ENCODE assay signal across 15 cellular contexts in the genomic region with DNA sequence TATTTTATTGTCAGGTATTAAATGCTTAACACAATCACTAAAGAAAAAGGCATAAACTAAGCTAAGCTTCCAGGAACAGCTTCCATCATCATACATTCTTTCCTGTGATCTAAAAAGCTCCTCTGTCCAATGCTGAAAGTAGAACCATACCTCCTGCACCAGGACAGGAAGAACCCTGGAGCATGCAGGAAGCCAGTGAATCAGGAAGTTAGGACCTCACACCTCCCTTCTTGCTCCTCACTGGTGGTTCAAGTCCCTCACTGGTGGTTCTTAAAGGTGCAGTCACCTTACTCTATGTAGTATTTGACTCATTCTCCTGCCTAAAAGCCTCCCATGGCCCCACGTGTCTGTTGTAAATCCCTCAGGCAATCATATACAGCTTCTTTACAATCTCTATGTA.
DNase-seq lines count a peak whose midpoint lies in the region; ATAC-seq and TF ChIP-seq lines count a peak whose summit lies in the region.
"Had no signal": no experiment of that assay in that cellular context is flagged by ENCODE, and none has a peak within 500 bp of the region (broad histone marks: within the 10 kb centered on the region; RNA-seq: fewer than 3 reads in every experiment).

No MANE protein-coding gene starts in this region.

- peak; percentile 74 for ATAC-seq in esophagus mucosa
- ATAC-seq: A549; CD8-positive, alpha-beta T cell had no signal

- H3K27ac ChIP-seq in OCI-LY3 (ENCODE audit: low read length) (no peak overlapping the region), trophoblast cell (ENCODE audit: low read depth, low read length) (no peak overlapping the region), left ventricle myocardium inferior (replicated peaks) (no peak overlapping the region)
- H3K27ac ChIP-seq: A549 had no signal

- no peaks in the 10 kb centered on the region for H4K20me1 ChIP-seq in OCI-LY3 (ENCODE audit: insufficient read depth, low read length)

- H3K4me2 ChIP-seq in OCI-LY3 (ENCODE audit: low read length) (no peak overlapping the region), trophoblast cell (ENCODE audit: low read length) (no peak overlapping the region)
- H3K4me2 ChIP-seq: A549 had no signal

- no peaks in the 10 kb centered on the region for H3K4me1 ChIP-seq in OCI-LY3 (ENCODE audit: low read length)
- no peaks in the 10 kb centered on the region for H3K4me1 ChIP-seq in trophoblast cell (ENCODE audit: control insufficient read depth in 1 of 2, insufficient read depth in 2 of 2, low read length in 2 of 2)
- no peaks in the 10 kb centered on the region for H3K4me1 ChIP-seq in left ventricle myocardium inferior
- H3K4me1 ChIP-seq in BE2C, result no peaks in the 10 kb centered on the region
- H3K4me1 ChIP-seq: A549 had no signal

- no peaks in the 10 kb centered on the region for H3K36me3 ChIP-seq in OCI-LY3 (replicated peaks; ENCODE audit: low read depth, low read length)
- H3K36me3 ChIP-seq in trophoblast cell (ENCODE audit: control insufficient read depth in 1 of 2, insufficient read depth in 2 of 2, low read length in 2 of 2), result no peaks in the 10 kb centered on the region
- H3K36me3 ChIP-seq in left ventricle myocardium inferior, result no peaks in the 10 kb centered on the region
- no peaks in the 10 kb centered on the region for H3K36me3 ChIP-seq in BE2C

- no peak overlapping the region for H3K23ac ChIP-seq in trophoblast cell (ENCODE audit: low read length)

- no peak overlapping the region for H2BK12ac ChIP-seq in trophoblast cell (ENCODE audit: low read length)

- DNase-seq in Kasumi-1 (lab: John Stamatoyannopoulos, UW) (peak; percentile 17 to 21), trophoblast cell (no peak), left ventricle myocardium inferior (no peak), BE2C (no peak), pons (ENCODE audit: low spot score) (no peak)
- DNase-seq: CD8-positive, alpha-beta T cell; COR-L47; DMS153; DMS79 treated with DMSO at 0.1 percent for 48 hours; GDM1; GOT3; H9 had no signal

- H3K14ac ChIP-seq in trophoblast cell (ENCODE audit: low read length), result no peak overlapping the region

- intact Hi-C loops in left ventricle myocardium inferior (cut with micrococcal nuclease), result no loop called here

- no peak overlapping the region for H4K12ac ChIP-seq in trophoblast cell (ENCODE audit: low read depth, low read length)

- H3K18ac ChIP-seq in trophoblast cell (ENCODE audit: low read length), result no peak overlapping the region

- no peak overlapping the region for H3K9ac ChIP-seq in OCI-LY3 (ENCODE audit: low read length)
- H3K9ac ChIP-seq in trophoblast cell (ENCODE audit: low read length), result no peak overlapping the region

- H3K27me3 ChIP-seq in OCI-LY3 (ENCODE audit: low read depth, low read length), result no peaks in the 10 kb centered on the region
- no peaks in the 10 kb centered on the region for H3K27me3 ChIP-seq in trophoblast cell (ENCODE audit: insufficient read depth, low read length)
- H3K27me3 ChIP-seq in left ventricle myocardium inferior (ENCODE audit: low read depth), result peaks cover 25% of the 10 kb centered on the region
- no peaks in the 10 kb centered on the region for H3K27me3 ChIP-seq in BE2C

- no peak overlapping the region for H3K4me3 ChIP-seq in OCI-LY3 (ENCODE audit: low read length)
- H3K4me3 ChIP-seq in trophoblast cell (ENCODE audit: low read depth, low read length), result no peak overlapping the region
- no peak overlapping the region for H3K4me3 ChIP-seq in left ventricle myocardium inferior
- no peak overlapping the region for H3K4me3 ChIP-seq in BE2C (ENCODE audit: low read depth, low read length)
- H3K4me3 ChIP-seq: A549 had no signal

- H2BK120ac ChIP-seq in trophoblast cell (ENCODE audit: insufficient read depth, low read length, poor library complexity), result no peak overlapping the region

- no peak overlapping the region for H2AK5ac ChIP-seq in trophoblast cell (ENCODE audit: low read length)

- H3K9me3 ChIP-seq in OCI-LY3 (ENCODE audit: insufficient read depth, low read length) (no peaks in the 10 kb centered on the region), trophoblast cell (ENCODE audit: insufficient read depth, low read depth, low read length) (no peaks in the 10 kb centered on the region), left ventricle myocardium inferior (replicated peaks) (peaks cover 11% of the 10 kb centered on the region), BE2C (no peaks in the 10 kb centered on the region)
- H3K9me3 ChIP-seq: A549 had no signal

- peak overlapping the region; percentile 62; the same call in 1 of the 2 replicates for H2AFZ ChIP-seq in OCI-LY3 (ENCODE audit: low read depth, low read length)
- H2AFZ ChIP-seq in trophoblast cell (ENCODE audit: insufficient read depth, low read length, poor library complexity), result no peak overlapping the region

- no peak for TF ChIP-seq CTCF in OCI-LY3 (IDR thresholded peaks at IDR 0.05; ENCODE audit: low read depth, low read length)
- TF ChIP-seq CTCF in left ventricle myocardium inferior (IDR thresholded peaks at IDR 0.05; ENCODE audit: borderline replicate concordance), result no peak
- TF ChIP-seq CTCF in BE2C (IDR thresholded peaks at IDR 0.05; ENCODE audit: low read depth, low read length), result no peak

- H4K8ac ChIP-seq in trophoblast cell (ENCODE audit: low read depth, low read length), result peak overlapping the region; percentile 23

- H2BK5ac ChIP-seq in trophoblast cell (ENCODE audit: low read depth, low read length, poor library complexity), result no peak overlapping the region

- H3K4ac ChIP-seq in trophoblast cell (ENCODE audit: low read depth, low read length), result no peak overlapping the region

- H3K79me1 ChIP-seq in trophoblast cell (ENCODE audit: low read length), result no peaks in the 10 kb centered on the region

- H3K79me2 ChIP-seq in OCI-LY3 (ENCODE audit: low read length) (no peaks in the 10 kb centered on the region), trophoblast cell (ENCODE audit: control insufficient read depth, insufficient read depth, low read length, poor library complexity) (no peaks in the 10 kb centered on the region)

- WGBS in trophoblast cell (ENCODE audit: extremely low coverage, insufficient coverage, insufficient read length), result no CpG with 5 or more reads among the region's 1 CpG

- no peak overlapping the region for H4K91ac ChIP-seq in trophoblast cell (ENCODE audit: low read depth, low read length)

Comparison
In these comparisons a context has a peak if more than half of its experiments do, and no peak if none do; other contexts are left out.
1. DNase-seq: peak in Kasumi-1 (2 of 2); none in trophoblast cell (0 of 2), left ventricle myocardium inferior (single experiment), BE2C (single experiment) and pons (single experiment).